16 cellular contexts compared by ENCODE assay signal in the genomic region with DNA sequence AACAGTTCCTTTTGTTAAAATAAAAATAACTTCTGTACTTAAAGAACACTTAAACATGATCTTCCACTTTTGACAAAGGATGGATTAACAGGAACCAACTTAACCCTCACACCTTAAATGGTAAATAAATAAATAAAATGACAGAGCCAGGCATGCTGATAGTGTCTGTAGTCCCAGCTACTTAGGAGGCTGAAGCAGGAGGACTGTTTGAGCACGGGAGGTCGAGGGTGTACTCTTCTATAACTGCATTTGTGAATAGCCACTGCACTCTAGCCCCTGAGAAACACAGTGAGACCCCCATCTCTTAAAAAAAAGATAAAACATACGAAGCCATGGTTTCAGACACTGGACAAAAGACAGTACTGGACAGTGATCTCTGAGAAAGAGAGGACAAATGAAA.
"Had no signal": no experiment of that assay in that cellular context is flagged by ENCODE, and none has a peak within 500 bp of the region (broad histone marks: within the 10 kb centered on the region; RNA-seq: fewer than 3 reads in every experiment).

No MANE protein-coding gene starts in this region.

- H3K27ac ChIP-seq: body of pancreas, gastroesophageal sphincter, SJCRH30, upper lobe of right lung had no signal

- H3K27ac Mint-ChIP-seq: activated naive CD4-positive, alpha-beta T cell treated with anti-CD3 and anti-CD28 coated beads, Interleukin-2, amount 10 ng/mL, durations not matched to agents 7 days and 5 days had no signal

- ATAC-seq: body of pancreas, gastroesophageal sphincter, left ventricle myocardium superior, right cardiac atrium, upper lobe of right lung had no signal

- H3K9me3 ChIP-seq: body of pancreas, SJCRH30 had no signal

- H3K4me3 Mint-ChIP-seq: activated naive CD4-positive, alpha-beta T cell treated with anti-CD3 and anti-CD28 coated beads, Interleukin-2, amount 10 ng/mL, durations not matched to agents 7 days and 5 days; neural crest cell had no signal

- H3K27me3 Mint-ChIP-seq: activated naive CD4-positive, alpha-beta T cell treated with anti-CD3 and anti-CD28 coated beads, Interleukin-2, amount 10 ng/mL, durations not matched to agents 7 days and 5 days had no signal

- DNase-seq: activated CD4-positive, alpha-beta T cell treated with anti-CD3 and anti-CD28 coated beads for 1 hour; activated CD4-positive, alpha-beta T cell treated with anti-CD3 and anti-CD28 coated beads, Interleukin-2, amount 50 U/mL, for 48 hours; activated naive CD4-positive, alpha-beta T cell treated with anti-CD3 and anti-CD28 coated beads, Interleukin-2, amount 10 ng/mL, durations not matched to agents 7 days and 5 days; body of pancreas; cerebellar nuclear complex; left ventricle myocardium superior; mesendoderm; posterior cingulate gyrus; right cardiac atrium; SJCRH30; stimulated activated CD4-positive, alpha-beta T cell treated with anti-CD3 and anti-CD28 coated beads, Interleukin-1b, Interleukin-23, amount 100 ng/mL, for 48 hours; stimulated activated naive CD4-positive, alpha-beta T cell; T-helper 9 cell; upper lobe of right lung had no signal

- H3K4me1 ChIP-seq: SJCRH30 had no signal

- H3K4me3 ChIP-seq: body of pancreas, gastroesophageal sphincter, SJCRH30, upper lobe of right lung had no signal

- H3K27me3 ChIP-seq: body of pancreas, gastroesophageal sphincter, SJCRH30, upper lobe of right lung had no signal
